8 cellular contexts compared by ENCODE assay signal in genomic region chr6:119349041-119349340, GRCh38. TPM values are rescaled to one million over a fixed set of nuclear protein-coding genes. Genes with fewer than 3 reads are reported as not detected.
DNase-seq lines count a peak whose midpoint lies in the region; ATAC-seq and TF ChIP-seq lines count a peak whose summit lies in the region.

No MANE protein-coding gene starts in this region.

- no peaks in the 10 kb centered on the region for H3K9me3 ChIP-seq in HCT116 (ENCODE audit: control insufficient read depth in 1 of 2, insufficient read depth in 1 of 2, low read depth in 1 of 2, low read length in 2 of 2)

- ATAC-seq in HCT116 (peak; percentile 18), Right ventricle myocardium superior (ENCODE audit: poor library complexity) (peak; percentile 11)

- DNase-seq in HCT116 (ENCODE audit: low read depth, low spot score), result no peak
- DNase-seq in T1000 (lab: John Stamatoyannopoulos, UW), result peak; percentile 32
- no peak for DNase-seq in Right ventricle myocardium superior
- DNase-seq in retinal pigment epithelial cell (ENCODE audit: low read depth), result no peak
- DNase-seq in G401 (ENCODE audit: low spot score), result no peak
- DNase-seq in COLO829 (ENCODE audit: low spot score), result no peak
- DNase-seq in stimulated activated CD4-positive, alpha-beta T cell treated with anti-CD3 and anti-CD28 coated beads, Interleukin-15, amount 100 ng/mL, for 24 hours, result no peak

- no peak for TF ChIP-seq CTCF in HCT116 (IDR thresholded peaks at IDR 0.05 in 2 of 3, conservative IDR thresholded peaks at IDR 0.05 in 1 of 3; ENCODE audit: borderline replicate concordance in 1 of 3, insufficient read depth in 1 of 3, low read depth in 2 of 3, low read length in 2 of 3)
- no peak for TF ChIP-seq CTCF in retinal pigment epithelial cell (conservative IDR thresholded peaks at IDR 0.05; ENCODE audit: low read depth, low read length)

- H3K4me3 ChIP-seq in GM08714 (ENCODE audit: low read length), result peak overlapping the region; percentile 99
- H3K4me3 ChIP-seq in HCT116 (replicated peaks in 1 of 2; ENCODE audit: low read depth in 1 of 2, low read length in 2 of 2), result peak overlapping the region; percentile 82 to 86
- peak overlapping the region; percentile 78 for H3K4me3 ChIP-seq in retinal pigment epithelial cell (ENCODE audit: low read length)

- intact Hi-C loops in HCT116 (cut with micrococcal nuclease), result loop anchor here (1.0 to 5.0 kb wide), 2 partner anchors 201 to 382 kb away; no protein-coding TSS in a partner anchor
- intact Hi-C loops in Right ventricle myocardium superior (cut with DNase I), result loop anchor here (10.0 kb wide), 1 partner anchor 204 kb away; no protein-coding TSS in a partner anchor

- RAD21 ChIA-PET in HCT116 (lab: Charles Lee; ENCODE audit: low non-redundant PET in 1 of 2, low total read pairs in 2 of 2, uncharacterized antibody in 2 of 2, unreplicated experiment in 2 of 2), result no interaction called here

- H3K4me1 ChIP-seq in HCT116 (ENCODE audit: control insufficient read depth in 1 of 2, insufficient read depth in 2 of 2, low read length in 2 of 2), result peaks cover 15% of the 10 kb centered on the region in 2 experiments

- no peaks in the 10 kb centered on the region for H4K20me1 ChIP-seq in HCT116 (ENCODE audit: insufficient read depth)

- H3K36me3 ChIP-seq in HCT116 (ENCODE audit: control insufficient read depth in 1 of 2, insufficient read depth in 2 of 2, low read length in 2 of 2), result peaks cover 0 to 3% of the 10 kb centered on the region in 2 experiments; a peak in 2 of 4 replicates

- H3K9ac ChIP-seq in HCT116 (ENCODE audit: low read length), result peak overlapping the region; percentile 71

- TF ChIP-seq POLR2A in HCT116 (IDR thresholded peaks at IDR 0.05; ENCODE audit: borderline replicate concordance, extremely low read depth, insufficient read depth, insufficient read length), result no peak

- in situ Hi-C loops in G401 (cut with HindIII; ENCODE audit: low sequenced_read_pairs), result no loop called here

- peak overlapping the region; percentile 85 for H3K4me2 ChIP-seq in HCT116 (ENCODE audit: low read length)

- no peaks in the 10 kb centered on the region for H3K9me2 ChIP-seq in HCT116 (ENCODE audit: insufficient read depth)

- TF ChIP-seq RAD21 in HCT116 (IDR thresholded peaks at IDR 0.05; ENCODE audit: low read depth), result no peak

- peak overlapping the region; percentile 70 for H2AFZ ChIP-seq in HCT116 (ENCODE audit: low read depth, low read length, poor library complexity, severe bottlenecking)

- CTCF ChIA-PET in HCT116 (lab: Charles Lee), result no interaction called here

- POLR2A ChIA-PET in HCT116 (lab: Charles Lee), result no interaction called here

- peaks cover 35% of the 10 kb centered on the region for H3K79me2 ChIP-seq in HCT116 (ENCODE audit: insufficient read depth, low read length)

- H3K27ac ChIP-seq in HCT116 (ENCODE audit: low read depth, low read length), result peak overlapping the region; percentile 78

- H3K27me3 ChIP-seq in HCT116 (ENCODE audit: insufficient read depth, low read length), result no peaks in the 10 kb centered on the region

- BruUV-seq in HCT116 (replicated peaks; lab: Mats Ljungman, UMichigan), result no TSS peak

TF ChIP-seq in HCT116, 20 proteins besides CTCF, POLR2A, EP300 and RAD21:
- TF ChIP-seq MAX (IDR thresholded peaks at IDR 0.05), result no peak; the same call in 1 of the 2 replicates
- TF ChIP-seq SP1 (IDR thresholded peaks at IDR 0.05; ENCODE audit: low read depth), result no peak
- TF ChIP-seq ZBTB33 (IDR thresholded peaks at IDR 0.05; ENCODE audit: extremely low read depth, insufficient replicate concordance, low read length), result no peak
- TF ChIP-seq, protein P1, sequence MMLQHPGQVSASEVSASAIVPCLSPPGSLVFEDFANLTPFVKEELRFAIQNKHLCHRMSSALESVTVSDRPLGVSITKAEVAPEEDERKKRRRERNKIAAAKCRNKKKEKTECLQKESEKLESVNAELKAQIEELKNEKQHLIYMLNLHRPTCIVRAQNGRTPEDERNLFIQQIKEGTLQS (IDR thresholded peaks at IDR 0.05), result no peak
- TF ChIP-seq EGR1 (IDR thresholded peaks at IDR 0.05; ENCODE audit: low read depth), result no peak
- TF ChIP-seq ZNF274 (IDR thresholded peaks at IDR 0.05; ENCODE audit: low read depth, low read length), result no peak
- TF ChIP-seq JUND (IDR thresholded peaks at IDR 0.05), result no peak
- no peak for TF ChIP-seq ELF1 (IDR thresholded peaks at IDR 0.05; ENCODE audit: borderline replicate concordance, low read depth)
- TF ChIP-seq, protein P2, sequence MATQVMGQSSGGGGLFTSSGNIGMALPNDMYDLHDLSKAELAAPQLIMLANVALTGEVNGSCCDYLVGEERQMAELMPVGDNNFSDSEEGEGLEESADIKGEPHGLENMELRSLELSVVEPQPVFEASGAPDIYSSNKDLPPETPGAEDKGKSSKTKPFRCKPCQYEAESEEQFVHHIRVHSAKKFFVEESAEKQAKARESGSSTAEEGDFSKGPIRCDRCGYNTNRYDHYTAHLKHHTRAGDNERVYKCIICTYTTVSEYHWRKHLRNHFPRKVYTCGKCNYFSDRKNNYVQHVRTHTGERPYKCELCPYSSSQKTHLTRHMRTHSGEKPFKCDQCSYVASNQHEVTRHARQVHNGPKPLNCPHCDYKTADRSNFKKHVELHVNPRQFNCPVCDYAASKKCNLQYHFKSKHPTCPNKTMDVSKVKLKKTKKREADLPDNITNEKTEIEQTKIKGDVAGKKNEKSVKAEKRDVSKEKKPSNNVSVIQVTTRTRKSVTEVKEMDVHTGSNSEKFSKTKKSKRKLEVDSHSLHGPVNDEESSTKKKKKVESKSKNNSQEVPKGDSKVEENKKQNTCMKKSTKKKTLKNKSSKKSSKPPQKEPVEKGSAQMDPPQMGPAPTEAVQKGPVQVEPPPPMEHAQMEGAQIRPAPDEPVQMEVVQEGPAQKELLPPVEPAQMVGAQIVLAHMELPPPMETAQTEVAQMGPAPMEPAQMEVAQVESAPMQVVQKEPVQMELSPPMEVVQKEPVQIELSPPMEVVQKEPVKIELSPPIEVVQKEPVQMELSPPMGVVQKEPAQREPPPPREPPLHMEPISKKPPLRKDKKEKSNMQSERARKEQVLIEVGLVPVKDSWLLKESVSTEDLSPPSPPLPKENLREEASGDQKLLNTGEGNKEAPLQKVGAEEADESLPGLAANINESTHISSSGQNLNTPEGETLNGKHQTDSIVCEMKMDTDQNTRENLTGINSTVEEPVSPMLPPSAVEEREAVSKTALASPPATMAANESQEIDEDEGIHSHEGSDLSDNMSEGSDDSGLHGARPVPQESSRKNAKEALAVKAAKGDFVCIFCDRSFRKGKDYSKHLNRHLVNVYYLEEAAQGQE (IDR thresholded peaks at IDR 0.05; ENCODE audit: low read depth), result no peak
- TF ChIP-seq FOSL1 (IDR thresholded peaks at IDR 0.05; ENCODE audit: low read depth), result no peak
- no peak for TF ChIP-seq EZH2phosphoT487 (IDR thresholded peaks at IDR 0.05; ENCODE audit: borderline replicate concordance)
- no peak for TF ChIP-seq SRF (IDR thresholded peaks at IDR 0.05; ENCODE audit: low read depth)
- TF ChIP-seq POLR2AphosphoS5 (IDR thresholded peaks at IDR 0.05; ENCODE audit: low read depth, low read length), result no peak
- TF ChIP-seq EZH2 (IDR thresholded peaks at IDR 0.05), result no peak
- TF ChIP-seq ZFX (IDR thresholded peaks at IDR 0.05), result no peak
- no peak for TF ChIP-seq CEBPB (IDR thresholded peaks at IDR 0.05; ENCODE audit: low read depth)
- TF ChIP-seq TCF7L2 (IDR thresholded peaks at IDR 0.05; ENCODE audit: borderline replicate concordance, extremely low read depth, insufficient read depth, insufficient read length), result no peak
- TF ChIP-seq YY1 (IDR thresholded peaks at IDR 0.05; ENCODE audit: extremely low read depth, insufficient replicate concordance, low read depth, low read length), result no peak
- no peak for TF ChIP-seq SIN3A (IDR thresholded peaks at IDR 0.05; ENCODE audit: low read depth)

RNA-seq across cellular contexts. Expression of gene MAN1A1, which starts 0.6 kb away (rescaled TPM):
- total RNA-seq in HCT116 (2021; ENCODE audit: unreplicated experiment) (46.0 TPM), Right ventricle myocardium superior (17.2 TPM)
- 8.9 and 9.9 TPM in 2 replicates for polyA plus RNA-seq in HCT116 (2012)
- not detected in 2 replicates for total RNA-seq in G401 (2014; rRNA removed; shearing (Covaris generic))

Comparison
In these comparisons a context has a peak if more than half of its experiments do, and no peak if none do; other contexts are left out.
1. RNA of gene MAN1A1, which starts 0.6 kb away (total RNA-seq): 46.0 TPM in HCT116 (single experiment) and 17.2 TPM in Right ventricle myocardium superior (single experiment); not detected in G401; every median in the first group is over 10 times any median in the second.
2. Peak in every context shown above with its lines, with median percentiles within 50 percentile points of each other: H3K4me3 ChIP-seq.